8 cellular contexts compared by ENCODE assay signal in genomic region chr12:6825398-6826124, GRCh38. TPM values are rescaled to one million over a fixed set of nuclear protein-coding genes. Genes with fewer than 3 reads are reported as not detected.
DNase-seq lines count a peak whose midpoint lies in the region; ATAC-seq and TF ChIP-seq lines count a peak whose summit lies in the region.

No MANE protein-coding gene starts in this region.

- no peak overlapping the region for H3K27ac ChIP-seq in lower lobe of right lung

- TF ChIP-seq CTCF in lower lobe of right lung (IDR thresholded peaks at IDR 0.05) = peak; percentile 95

- H3K27ac Mint-ChIP-seq in activated CD8-positive, alpha-beta T cell treated with anti-CD3 and anti-CD28 coated beads, Interleukin-2, amount 10 ng/mL, durations not matched to agents 7 days and 5 days = no peak overlapping the region

- H3K36me3 ChIP-seq in lower lobe of right lung = no peaks in the 10 kb centered on the region

- peaks cover 41% of the 10 kb centered on the region for H3K27me3 ChIP-seq in lower lobe of right lung (ENCODE audit: low read depth)

- POLR2A ChIA-PET in activated CD8-positive, alpha-beta T cell treated with anti-CD3 and anti-CD28 coated beads, Interleukin-2, amount 10 ng/mL, durations not matched to agents 7 days and 5 days (lab: Charles Lee) = interaction anchor here (0.8 kb wide), 1 partner anchor 51 kb away, joined by 3 read pairs; no protein-coding TSS in a partner anchor

- no peaks in the 10 kb centered on the region for H3K9me3 Mint-ChIP-seq in activated CD8-positive, alpha-beta T cell treated with anti-CD3 and anti-CD28 coated beads, Interleukin-2, amount 10 ng/mL, durations not matched to agents 7 days and 5 days (ENCODE audit: insufficient read depth)

- no peak overlapping the region for H3K4me3 Mint-ChIP-seq in activated CD8-positive, alpha-beta T cell treated with anti-CD3 and anti-CD28 coated beads, Interleukin-2, amount 10 ng/mL, durations not matched to agents 7 days and 5 days

- CTCF ChIA-PET in activated CD8-positive, alpha-beta T cell treated with anti-CD3 and anti-CD28 coated beads, Interleukin-2, amount 10 ng/mL, durations not matched to agents 7 days and 5 days (lab: Charles Lee) = interaction anchor here (0.6 to 10.3 kb wide), 26 partner anchors 9 to 271 kb away, joined by 3 to 116 read pairs (median 5); partner anchors contain the start of genes CD4, CDCA3, LAG3 and MLF2

- ATAC-seq in HG03175 (IDR thresholded peaks at IDR 0.05; ENCODE audit: unreplicated experiment) (peak; percentile 49), lower lobe of right lung (peak; percentile 75 to 78), GM21619 (IDR thresholded peaks at IDR 0.05; ENCODE audit: unreplicated experiment) (no peak)
- peak; percentile 69 for ATAC-seq in activated CD8-positive, alpha-beta T cell treated with anti-CD3 and anti-CD28 coated beads, Interleukin-2, amount 10 ng/mL, durations not matched to agents 7 days and 5 days

- intact Hi-C loops in lower lobe of right lung (cut with DNase I) = no loop called here

- peaks cover 24% of the 10 kb centered on the region for H3K4me1 ChIP-seq in lower lobe of right lung

- peaks cover 74% of the 10 kb centered on the region for H3K27me3 Mint-ChIP-seq in activated CD8-positive, alpha-beta T cell treated with anti-CD3 and anti-CD28 coated beads, Interleukin-2, amount 10 ng/mL, durations not matched to agents 7 days and 5 days (ENCODE audit: low read depth)

- H3K4me3 ChIP-seq in lower lobe of right lung = no peak overlapping the region

- no peaks in the 10 kb centered on the region for H3K36me3 Mint-ChIP-seq in activated CD8-positive, alpha-beta T cell treated with anti-CD3 and anti-CD28 coated beads, Interleukin-2, amount 10 ng/mL, durations not matched to agents 7 days and 5 days (ENCODE audit: low read depth)

- peaks cover 38% of the 10 kb centered on the region for H3K4me1 Mint-ChIP-seq in activated CD8-positive, alpha-beta T cell treated with anti-CD3 and anti-CD28 coated beads, Interleukin-2, amount 10 ng/mL, durations not matched to agents 7 days and 5 days (ENCODE audit: low read depth)

- no peaks in the 10 kb centered on the region for H3K9me3 ChIP-seq in lower lobe of right lung

- peak; percentile 56 for DNase-seq in COLO668 (lab: John Stamatoyannopoulos, UW; ENCODE audit: unreplicated experiment)
- DNase-seq in NCI-H526 treated with DMSO at 0.1 percent for 48 hours (lab: John Stamatoyannopoulos, UW) = peak; percentile 53
- peak; percentile 87 for DNase-seq in activated CD8-positive, alpha-beta T cell treated with anti-CD3 and anti-CD28 coated beads, Interleukin-2, amount 10 ng/mL, durations not matched to agents 7 days and 5 days
- peak; percentile 69 for DNase-seq in effector CD8-positive, alpha-beta T cell (lab: John Stamatoyannopoulos, UW)
- DNase-seq in lower lobe of right lung = peak; percentile 85
- peak; percentile 65 for DNase-seq in stimulated activated CD8-positive, alpha-beta memory T cell treated with anti-CD3 and anti-CD28 coated beads, Interleukin-12 subunit alpha, Interleukin-12 subunit beta, amount 100 ng/mL, for 1 hour (ENCODE audit: low read depth)

RNA-seq across cellular contexts. Expression of gene P3H3, which starts 2.6 kb away (rescaled TPM):
- under 1 TPM in 1 of 2 experiments, not detected in 1; 0.26 TPM for total RNA-seq in activated CD8-positive, alpha-beta T cell treated with anti-CD3 and anti-CD28 coated beads, Interleukin-2, amount 10 ng/mL, durations not matched to agents 7 days and 5 days
- total RNA-seq in lower lobe of right lung = 7.0 TPM

RNA-seq across cellular contexts. Expression of gene GPR162, which starts 3.9 kb away (rescaled TPM):
- under 1 TPM; 0.13 to 0.34 TPM for total RNA-seq in activated CD8-positive, alpha-beta T cell treated with anti-CD3 and anti-CD28 coated beads, Interleukin-2, amount 10 ng/mL, durations not matched to agents 7 days and 5 days
- 21.5 TPM for total RNA-seq in lower lobe of right lung

RNA-seq across cellular contexts. Expression of gene GNB3, which starts 15.2 kb away (rescaled TPM):
- total RNA-seq in activated CD8-positive, alpha-beta T cell treated with anti-CD3 and anti-CD28 coated beads, Interleukin-2, amount 10 ng/mL, durations not matched to agents 7 days and 5 days = under 1 TPM in 1 of 2 experiments, not detected in 1; 0.08 TPM
- 1.0 TPM for total RNA-seq in lower lobe of right lung

RNA-seq across cellular contexts. Expression of gene CDCA3, which starts 25.5 kb away (rescaled TPM):
- 100 to 1,000 TPM; 103 to 115 TPM for total RNA-seq in activated CD8-positive, alpha-beta T cell treated with anti-CD3 and anti-CD28 coated beads, Interleukin-2, amount 10 ng/mL, durations not matched to agents 7 days and 5 days
- total RNA-seq in lower lobe of right lung = 2.9 TPM

RNA-seq across cellular contexts. Expression of gene USP5, which starts 26.4 kb away (rescaled TPM):
- total RNA-seq in activated CD8-positive, alpha-beta T cell treated with anti-CD3 and anti-CD28 coated beads, Interleukin-2, amount 10 ng/mL, durations not matched to agents 7 days and 5 days = 100 to 1,000 TPM; 105 to 108 TPM
- total RNA-seq in lower lobe of right lung = 58.6 TPM

Comparison
In these comparisons a context has a peak if more than half of its experiments do, and no peak if none do; other contexts are left out.
1. RNA of gene GPR162, which starts 3.9 kb away (total RNA-seq): 21.5 TPM in lower lobe of right lung (single experiment); 0.13 to 0.34 TPM in activated CD8-positive, alpha-beta T cell treated with anti-CD3 and anti-CD28 coated beads, Interleukin-2, amount 10 ng/mL, durations not matched to agents 7 days and 5 days; every median in the first group is over 10 times any median in the second.
2. Peak in every context shown above with its lines, with median percentiles within 50 percentile points of each other: DNase-seq.